In genomic region chr18:54790109-54790508, GRCh38 we compare ENCODE assay signal across 30 cellular contexts.
"Had no signal": no experiment of that assay in that cellular context is flagged by ENCODE, and none has a peak within 500 bp of the region (broad histone marks: within the 10 kb centered on the region; RNA-seq: fewer than 3 reads in every experiment).

No MANE protein-coding gene starts in this region.

- H3K4me3 ChIP-seq: heart left ventricle, lower lobe of right lung, ovary, prostate gland, skin epidermis, stomach, testis, thyroid gland, uterus had no signal

- H3K27me3 Mint-ChIP-seq: naive B cell; stimulated activated naive B cell treated with anti-CD40 and anti-IgM and Interleukin-4, amounts not matched to agents 10 μg/mL and 1 μg/mL and 100 μg/mL, for 72 hours had no signal

- DNase-seq: heart left ventricle; hypothalamus; immature natural killer cell; left cardiac atrium; left ventricle myocardium superior; lower lobe of right lung; mammary epithelial cell; mesenchymal stem cell; naive B cell; natural killer cell; ovary; posterior cingulate gyrus; retina; right cardiac atrium; stimulated activated CD4-positive, alpha-beta T cell treated with anti-CD3 and anti-CD28 coated beads, Interleukin-12 subunit alpha, Interleukin-12 subunit beta, amount 100 ng/mL, for 4 hours; stimulated activated CD4-positive, alpha-beta T cell treated with anti-CD3 and anti-CD28 coated beads, Interleukin-15, amount 100 ng/mL, for 24 hours; stimulated activated CD4-positive, alpha-beta T cell treated with anti-CD3 and anti-CD28 coated beads, Interleukin-2, amount 100 ng/mL, for 24 hours; stimulated activated CD4-positive, alpha-beta T cell treated with anti-CD3 and anti-CD28 coated beads, Interleukin-4, amount 100 ng/mL, for 1 hour; stimulated activated naive B cell treated with anti-CD40 and anti-IgM and Interleukin-4, amounts not matched to agents 10 μg/mL and 1 μg/mL and 100 μg/mL, for 72 hours; stimulated activated naive CD8-positive, alpha-beta T cell treated with anti-CD3 and anti-CD28 coated beads, Interleukin-15, Interleukin-2, amounts not matched to agents 100 U/mL and 50 U/mL, for 24 hours; stomach; testis; thyroid gland; trophoblast cell; uterus had no signal

- ATAC-seq: heart left ventricle; left cardiac atrium; left lobe of liver; left ventricle myocardium superior; lower lobe of right lung; natural killer cell; right cardiac atrium; sciatic nerve; stimulated activated naive B cell treated with anti-CD40 and anti-IgM and Interleukin-4, amounts not matched to agents 10 μg/mL and 1 μg/mL and 100 μg/mL, for 72 hours; stimulated activated naive CD8-positive, alpha-beta T cell treated with anti-CD3 and anti-CD28 coated beads, Interleukin-15, Interleukin-2, amounts not matched to agents 100 U/mL and 50 U/mL, for 24 hours had no signal

- H3K36me3 ChIP-seq: heart left ventricle, lower lobe of right lung, ovary, prostate gland, stomach, thyroid gland, uterus had no signal

- FAIRE-seq: islet of Langerhans had no signal

- H3K27ac ChIP-seq: heart left ventricle, lower lobe of right lung, ovary, prostate gland, skin epidermis, stomach, testis, thyroid gland, uterus had no signal

- H3K4me1 Mint-ChIP-seq: natural killer cell had no signal

- H3K4me1 ChIP-seq: heart left ventricle, lower lobe of right lung, prostate gland, stomach, testis, thyroid gland, uterus had no signal

- H3K27ac Mint-ChIP-seq: immature natural killer cell; naive B cell; natural killer cell; stimulated activated naive B cell treated with anti-CD40 and anti-IgM and Interleukin-4, amounts not matched to agents 10 μg/mL and 1 μg/mL and 100 μg/mL, for 72 hours had no signal

- H3K4me3 Mint-ChIP-seq: immature natural killer cell; naive B cell; natural killer cell; stimulated activated naive B cell treated with anti-CD40 and anti-IgM and Interleukin-4, amounts not matched to agents 10 μg/mL and 1 μg/mL and 100 μg/mL, for 72 hours had no signal

- H3K36me3 Mint-ChIP-seq: naive B cell; natural killer cell; stimulated activated naive B cell treated with anti-CD40 and anti-IgM and Interleukin-4, amounts not matched to agents 10 μg/mL and 1 μg/mL and 100 μg/mL, for 72 hours had no signal

- H3K9me3 ChIP-seq: heart left ventricle, lower lobe of right lung, ovary, prostate gland, stomach, testis, thyroid gland, uterus had no signal

- H3K9me3 Mint-ChIP-seq: immature natural killer cell; naive B cell; natural killer cell; stimulated activated naive B cell treated with anti-CD40 and anti-IgM and Interleukin-4, amounts not matched to agents 10 μg/mL and 1 μg/mL and 100 μg/mL, for 72 hours had no signal
